1 cellular context compared by ENCODE assay signal in the genomic region with DNA sequence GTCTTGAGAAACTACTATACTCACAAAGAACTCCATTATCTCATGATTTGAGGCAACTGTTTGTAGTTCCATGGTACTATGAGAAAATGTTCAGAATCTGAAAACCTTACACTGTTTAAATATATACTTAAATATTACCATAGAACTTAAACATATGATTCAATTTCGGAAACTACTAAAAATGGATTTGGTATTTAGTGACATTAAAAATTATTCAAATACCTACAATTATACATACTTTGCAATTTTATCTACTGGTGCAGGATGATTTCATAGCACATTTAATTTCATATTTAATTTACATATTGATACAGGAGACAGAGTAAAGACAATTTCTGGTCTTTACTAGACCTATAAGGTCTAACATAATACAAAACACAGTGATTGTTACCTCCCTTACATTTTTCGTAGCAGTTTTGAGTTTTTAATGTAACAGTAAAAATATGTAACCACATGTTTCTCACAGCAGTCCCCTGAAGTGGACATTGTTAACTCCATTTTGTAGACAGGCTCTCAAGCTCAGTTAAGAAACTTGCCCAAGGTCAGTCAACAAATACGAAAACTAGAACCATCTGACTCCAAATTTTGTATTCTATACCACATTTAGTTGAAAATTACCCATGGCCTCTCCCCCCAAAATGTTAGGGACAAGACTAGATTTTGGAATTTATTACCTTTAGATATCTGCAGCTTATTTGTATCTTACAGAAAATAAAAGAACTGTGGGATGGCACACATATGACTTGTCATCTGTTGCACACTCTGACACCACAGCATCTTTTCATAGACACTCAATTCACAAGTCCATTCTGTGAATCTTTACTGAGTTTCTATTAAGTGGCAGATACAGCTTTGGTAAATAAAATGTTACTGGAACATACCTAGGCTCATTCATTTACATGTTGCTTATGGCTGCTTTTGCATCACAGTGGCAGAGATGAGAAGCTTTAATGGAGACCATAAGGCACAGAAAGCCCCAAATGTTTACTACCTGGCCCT.
TF ChIP-seq lines count a peak whose summit lies in the region.

No MANE protein-coding gene starts in this region.

TF ChIP-seq in GM23338, 12 proteins besides CTCF, POLR2A, EP300 and RAD21:
- TF ChIP-seq, protein P1, sequence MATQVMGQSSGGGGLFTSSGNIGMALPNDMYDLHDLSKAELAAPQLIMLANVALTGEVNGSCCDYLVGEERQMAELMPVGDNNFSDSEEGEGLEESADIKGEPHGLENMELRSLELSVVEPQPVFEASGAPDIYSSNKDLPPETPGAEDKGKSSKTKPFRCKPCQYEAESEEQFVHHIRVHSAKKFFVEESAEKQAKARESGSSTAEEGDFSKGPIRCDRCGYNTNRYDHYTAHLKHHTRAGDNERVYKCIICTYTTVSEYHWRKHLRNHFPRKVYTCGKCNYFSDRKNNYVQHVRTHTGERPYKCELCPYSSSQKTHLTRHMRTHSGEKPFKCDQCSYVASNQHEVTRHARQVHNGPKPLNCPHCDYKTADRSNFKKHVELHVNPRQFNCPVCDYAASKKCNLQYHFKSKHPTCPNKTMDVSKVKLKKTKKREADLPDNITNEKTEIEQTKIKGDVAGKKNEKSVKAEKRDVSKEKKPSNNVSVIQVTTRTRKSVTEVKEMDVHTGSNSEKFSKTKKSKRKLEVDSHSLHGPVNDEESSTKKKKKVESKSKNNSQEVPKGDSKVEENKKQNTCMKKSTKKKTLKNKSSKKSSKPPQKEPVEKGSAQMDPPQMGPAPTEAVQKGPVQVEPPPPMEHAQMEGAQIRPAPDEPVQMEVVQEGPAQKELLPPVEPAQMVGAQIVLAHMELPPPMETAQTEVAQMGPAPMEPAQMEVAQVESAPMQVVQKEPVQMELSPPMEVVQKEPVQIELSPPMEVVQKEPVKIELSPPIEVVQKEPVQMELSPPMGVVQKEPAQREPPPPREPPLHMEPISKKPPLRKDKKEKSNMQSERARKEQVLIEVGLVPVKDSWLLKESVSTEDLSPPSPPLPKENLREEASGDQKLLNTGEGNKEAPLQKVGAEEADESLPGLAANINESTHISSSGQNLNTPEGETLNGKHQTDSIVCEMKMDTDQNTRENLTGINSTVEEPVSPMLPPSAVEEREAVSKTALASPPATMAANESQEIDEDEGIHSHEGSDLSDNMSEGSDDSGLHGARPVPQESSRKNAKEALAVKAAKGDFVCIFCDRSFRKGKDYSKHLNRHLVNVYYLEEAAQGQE (IDR thresholded peaks at IDR 0.05; ENCODE audit: unreplicated experiment) = no peak
- TF ChIP-seq, protein P2, sequence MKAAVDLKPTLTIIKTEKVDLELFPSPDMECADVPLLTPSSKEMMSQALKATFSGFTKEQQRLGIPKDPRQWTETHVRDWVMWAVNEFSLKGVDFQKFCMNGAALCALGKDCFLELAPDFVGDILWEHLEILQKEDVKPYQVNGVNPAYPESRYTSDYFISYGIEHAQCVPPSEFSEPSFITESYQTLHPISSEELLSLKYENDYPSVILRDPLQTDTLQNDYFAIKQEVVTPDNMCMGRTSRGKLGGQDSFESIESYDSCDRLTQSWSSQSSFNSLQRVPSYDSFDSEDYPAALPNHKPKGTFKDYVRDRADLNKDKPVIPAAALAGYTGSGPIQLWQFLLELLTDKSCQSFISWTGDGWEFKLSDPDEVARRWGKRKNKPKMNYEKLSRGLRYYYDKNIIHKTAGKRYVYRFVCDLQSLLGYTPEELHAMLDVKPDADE (IDR thresholded peaks at IDR 0.05) = no peak
- TF ChIP-seq ZNF114 (CRISPR knock-in tag; IDR thresholded peaks at IDR 0.05) (no peak), JUNB (IDR thresholded peaks at IDR 0.05; ENCODE audit: unreplicated experiment) (no peak), STAT1 (IDR thresholded peaks at IDR 0.05; ENCODE audit: unreplicated experiment) (no peak), NANOG (IDR thresholded peaks at IDR 0.05; ENCODE audit: borderline replicate concordance) (no peak), EZH2phosphoT487 (IDR thresholded peaks at IDR 0.05; ENCODE audit: unreplicated experiment) (no peak), EZH2 (IDR thresholded peaks at IDR 0.05; ENCODE audit: low read depth, unreplicated experiment) (no peak), POLR2AphosphoS5 (IDR thresholded peaks at IDR 0.05; ENCODE audit: low read depth) (no peak), ZNF331 (CRISPR knock-in tag; IDR thresholded peaks at IDR 0.05; ENCODE audit: low read depth) (no peak)
- TF ChIP-seq, protein P3, sequence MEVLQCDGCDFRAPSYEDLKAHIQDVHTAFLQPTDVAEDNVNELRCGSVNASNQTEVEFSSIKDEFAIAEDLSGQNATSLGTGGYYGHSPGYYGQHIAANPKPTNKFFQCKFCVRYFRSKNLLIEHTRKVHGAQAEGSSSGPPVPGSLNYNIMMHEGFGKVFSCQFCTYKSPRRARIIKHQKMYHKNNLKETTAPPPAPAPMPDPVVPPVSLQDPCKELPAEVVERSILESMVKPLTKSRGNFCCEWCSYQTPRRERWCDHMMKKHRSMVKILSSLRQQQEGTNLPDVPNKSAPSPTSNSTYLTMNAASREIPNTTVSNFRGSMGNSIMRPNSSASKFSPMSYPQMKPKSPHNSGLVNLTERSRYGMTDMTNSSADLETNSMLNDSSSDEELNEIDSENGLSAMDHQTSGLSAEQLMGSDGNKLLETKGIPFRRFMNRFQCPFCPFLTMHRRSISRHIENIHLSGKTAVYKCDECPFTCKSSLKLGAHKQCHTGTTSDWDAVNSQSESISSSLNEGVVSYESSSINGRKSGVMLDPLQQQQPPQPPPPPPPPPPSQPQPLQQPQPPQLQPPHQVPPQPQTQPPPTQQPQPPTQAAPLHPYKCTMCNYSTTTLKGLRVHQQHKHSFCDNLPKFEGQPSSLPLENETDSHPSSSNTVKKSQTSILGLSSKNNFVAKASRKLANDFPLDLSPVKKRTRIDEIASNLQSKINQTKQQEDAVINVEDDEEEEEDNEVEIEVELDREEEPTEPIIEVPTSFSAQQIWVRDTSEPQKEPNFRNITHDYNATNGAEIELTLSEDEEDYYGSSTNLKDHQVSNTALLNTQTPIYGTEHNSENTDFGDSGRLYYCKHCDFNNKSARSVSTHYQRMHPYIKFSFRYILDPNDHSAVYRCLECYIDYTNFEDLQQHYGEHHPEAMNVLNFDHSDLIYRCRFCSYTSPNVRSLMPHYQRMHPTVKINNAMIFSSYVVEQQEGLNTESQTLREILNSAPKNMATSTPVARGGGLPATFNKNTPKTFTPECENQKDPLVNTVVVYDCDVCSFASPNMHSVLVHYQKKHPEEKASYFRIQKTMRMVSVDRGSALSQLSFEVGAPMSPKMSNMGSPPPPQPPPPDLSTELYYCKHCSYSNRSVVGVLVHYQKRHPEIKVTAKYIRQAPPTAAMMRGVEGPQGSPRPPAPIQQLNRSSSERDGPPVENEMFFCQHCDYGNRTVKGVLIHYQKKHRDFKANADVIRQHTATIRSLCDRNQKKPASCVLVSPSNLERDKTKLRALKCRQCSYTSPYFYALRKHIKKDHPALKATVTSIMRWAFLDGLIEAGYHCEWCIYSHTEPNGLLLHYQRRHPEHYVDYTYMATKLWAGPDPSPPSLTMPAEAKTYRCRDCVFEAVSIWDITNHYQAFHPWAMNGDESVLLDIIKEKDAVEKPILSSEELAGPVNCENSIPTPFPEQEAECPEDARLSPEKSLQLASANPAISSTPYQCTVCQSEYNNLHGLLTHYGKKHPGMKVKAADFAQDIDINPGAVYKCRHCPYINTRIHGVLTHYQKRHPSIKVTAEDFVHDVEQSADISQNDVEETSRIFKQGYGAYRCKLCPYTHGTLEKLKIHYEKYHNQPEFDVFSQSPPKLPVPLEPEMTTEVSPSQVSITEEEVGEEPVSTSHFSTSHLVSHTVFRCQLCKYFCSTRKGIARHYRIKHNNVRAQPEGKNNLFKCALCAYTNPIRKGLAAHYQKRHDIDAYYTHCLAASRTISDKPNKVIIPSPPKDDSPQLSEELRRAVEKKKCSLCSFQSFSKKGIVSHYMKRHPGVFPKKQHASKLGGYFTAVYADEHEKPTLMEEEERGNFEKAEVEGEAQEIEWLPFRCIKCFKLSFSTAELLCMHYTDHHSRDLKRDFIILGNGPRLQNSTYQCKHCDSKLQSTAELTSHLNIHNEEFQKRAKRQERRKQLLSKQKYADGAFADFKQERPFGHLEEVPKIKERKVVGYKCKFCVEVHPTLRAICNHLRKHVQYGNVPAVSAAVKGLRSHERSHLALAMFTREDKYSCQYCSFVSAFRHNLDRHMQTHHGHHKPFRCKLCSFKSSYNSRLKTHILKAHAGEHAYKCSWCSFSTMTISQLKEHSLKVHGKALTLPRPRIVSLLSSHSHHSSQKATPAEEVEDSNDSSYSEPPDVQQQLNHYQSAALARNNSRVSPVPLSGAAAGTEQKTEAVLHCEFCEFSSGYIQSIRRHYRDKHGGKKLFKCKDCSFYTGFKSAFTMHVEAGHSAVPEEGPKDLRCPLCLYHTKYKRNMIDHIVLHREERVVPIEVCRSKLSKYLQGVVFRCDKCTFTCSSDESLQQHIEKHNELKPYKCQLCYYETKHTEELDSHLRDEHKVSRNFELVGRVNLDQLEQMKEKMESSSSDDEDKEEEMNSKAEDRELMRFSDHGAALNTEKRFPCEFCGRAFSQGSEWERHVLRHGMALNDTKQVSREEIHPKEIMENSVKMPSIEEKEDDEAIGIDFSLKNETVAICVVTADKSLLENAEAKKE (CRISPR knock-in tag; IDR thresholded peaks at IDR 0.05) = no peak
